13 cellular contexts compared by ENCODE assay signal in the genomic region with DNA sequence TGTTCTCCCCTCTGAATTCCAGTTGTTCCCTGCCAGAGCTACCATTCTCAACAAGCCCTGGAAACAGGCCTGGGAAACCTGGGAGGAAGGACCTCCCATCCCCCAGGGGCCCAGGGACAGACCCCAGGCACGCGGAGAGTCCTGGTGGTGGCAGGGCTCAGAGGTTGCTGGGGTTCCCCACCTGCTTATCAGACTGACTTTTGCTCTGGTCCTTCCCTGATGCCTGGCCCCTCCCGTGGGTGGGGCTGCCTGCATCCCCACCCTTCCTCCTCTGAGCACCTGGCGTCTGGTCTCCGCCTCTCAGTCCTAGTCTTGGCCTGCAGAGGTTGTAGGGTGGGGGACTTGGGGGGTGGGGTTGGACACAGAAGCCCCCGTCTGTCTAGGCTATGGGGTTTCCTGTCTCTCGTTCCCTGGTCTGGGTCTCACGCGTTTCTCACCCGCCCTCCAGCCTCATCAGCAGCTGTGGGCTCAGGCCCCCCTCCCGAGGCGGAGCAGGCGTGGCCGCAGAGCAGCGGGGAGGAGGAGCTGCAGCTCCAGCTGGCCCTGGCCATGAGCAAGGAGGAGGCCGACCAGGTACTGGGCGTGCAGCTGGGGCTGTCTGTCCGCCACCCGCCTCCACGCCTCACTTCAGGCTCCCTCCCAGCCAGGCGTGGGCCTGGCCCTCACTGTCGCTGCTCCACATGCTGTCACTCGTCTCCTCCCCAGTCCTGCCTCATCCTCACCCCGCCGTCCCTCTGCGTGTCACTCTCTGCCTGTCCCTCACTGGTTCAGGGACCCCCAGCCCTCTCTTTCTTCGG. TPM values are rescaled to one million over a fixed set of nuclear protein-coding genes. Genes with fewer than 3 reads are reported as not detected.
DNase-seq lines count a peak whose midpoint lies in the region; ATAC-seq, FAIRE-seq and TF ChIP-seq lines count a peak whose summit lies in the region.
"Had no signal": no experiment of that assay in that cellular context is flagged by ENCODE, and none has a peak within 500 bp of the region (broad histone marks: within the 10 kb centered on the region; RNA-seq: fewer than 3 reads in every experiment).

No MANE protein-coding gene starts in this region.

- CTCF ChIA-PET in GM12878 (lab: Yijun Ruan, JAX): no interaction called here

- POLR2A ChIA-PET in GM12878 (lab: Charles Lee): no interaction called here

- H3K27me3 ChIP-seq in BLaER1: no peaks in the 10 kb centered on the region
- H3K27me3 ChIP-seq in GM12878 (replicated peaks in 1 of 2; ENCODE audit: control insufficient read depth in 2 of 2, insufficient read depth in 2 of 2, low read length in 1 of 2): no peaks in the 10 kb centered on the region
- H3K27me3 ChIP-seq in muscle layer of duodenum (ENCODE audit: low read depth, low read length): no peaks in the 10 kb centered on the region

- H3K4me1 ChIP-seq in BLaER1 (peaks cover 36% of the 10 kb centered on the region), GM12878 (ENCODE audit: control insufficient read depth, insufficient read depth, low read length) (no peaks in the 10 kb centered on the region), muscle layer of duodenum (ENCODE audit: control insufficient read depth in 1 of 2, insufficient read depth in 2 of 2, low read length in 2 of 2) (peaks cover 0 to 5% of the 10 kb centered on the region in 2 donors)

- H3K36me3 ChIP-seq in BLaER1 (peaks cover 97% of the 10 kb centered on the region), GM12878 (ENCODE audit: control insufficient read depth in 2 of 2, insufficient read depth in 2 of 2, low read length in 1 of 2) (peaks cover 22 to 47% of the 10 kb centered on the region in 2 experiments), muscle layer of duodenum (ENCODE audit: control insufficient read depth in 1 of 2, insufficient read depth in 2 of 2, low read length in 2 of 2) (peaks cover 23 to 72% of the 10 kb centered on the region in 2 donors)

- BruUV-seq in GM12878 (replicated peaks; lab: Mats Ljungman, UMichigan): no TSS peak

- H3K4me2 ChIP-seq in BLaER1 (peak overlapping the region; percentile 70), GM12878 (ENCODE audit: control insufficient read depth, insufficient read depth) (no peak overlapping the region)

- peaks cover 3% of the 10 kb centered on the region for H3K79me2 ChIP-seq in GM12878 (ENCODE audit: control insufficient read depth, insufficient read depth, low read length)

- no peak for TF ChIP-seq POLR2A in GM12878 (IDR thresholded peaks at IDR 0.05; ENCODE audit: low read depth, low read length)

- intact Hi-C loops in GM12878 (cut with micrococcal nuclease; ENCODE audit: unreplicated experiment): no loop called here

- H3K4me3 ChIP-seq in BLaER1: no peak overlapping the region
- H3K4me3 ChIP-seq in GM12878: no peak overlapping the region
- H3K4me3 ChIP-seq in muscle layer of duodenum (ENCODE audit: low read depth in 1 of 2, low read length in 2 of 2): no peak overlapping the region

- WGBS in GM12878 (ENCODE audit: insufficient coverage, insufficient replicate concordance, low lambda C conversion rate, missing lambda C conversion rate): 72% methylated on average over 27 of the region's 27 CpGs

- no peak for TF ChIP-seq EP300 in GM12878 (IDR thresholded peaks at IDR 0.05; ENCODE audit: borderline replicate concordance in 1 of 2, control insufficient read depth in 1 of 2, low read depth in 2 of 2, low read length in 2 of 2)

- no peak for TF ChIP-seq CTCF in GM12878 (IDR thresholded peaks at IDR 0.05 in 2 of 3, conservative IDR thresholded peaks at IDR 0.05 in 1 of 3; ENCODE audit: control insufficient read depth in 2 of 3, extremely low read depth in 1 of 3, insufficient read depth in 1 of 3, low read depth in 3 of 3, low read length in 3 of 3)

- in situ Hi-C loops in GM12878 (cut with MboI): no loop called here

- peak; percentile 88 for DNase-seq in HT-29 (ENCODE audit: low spot score)
- DNase-seq in GM12878 (ENCODE audit: low read depth, low spot score): no peak
- no peak for DNase-seq in GOT3 (lab: John Stamatoyannopoulos, UW)
- DNase-seq in Kasumi-1 (lab: John Stamatoyannopoulos, UW): no peak
- DNase-seq in NCI-H345 treated with DMSO at 0.1 percent for 48 hours (lab: John Stamatoyannopoulos, UW; ENCODE audit: unreplicated experiment): no peak
- no peak for DNase-seq in NOMO-1 treated with DMSO at 0.1 percent for 48 hours (lab: John Stamatoyannopoulos, UW; ENCODE audit: unreplicated experiment)
- DNase-seq: activated naive CD8-positive, alpha-beta T cell treated with anti-CD3 and anti-CD28 coated beads for 36 hours; CD4-positive, alpha-beta memory T cell; NCI-H1105 treated with DMSO at 0.1 percent for 48 hours; SHP77; stimulated activated naive CD8-positive, alpha-beta T cell treated with anti-CD3 and anti-CD28 coated beads, Interleukin-15, Interleukin-2, amounts not matched to agents 100 U/mL and 50 U/mL, for 24 hours had no signal

- peak overlapping the region; percentile 38; the same call in 1 of the 2 replicates for H3K9ac ChIP-seq in BLaER1
- H3K9ac ChIP-seq in GM12878 (ENCODE audit: control insufficient read depth, insufficient read depth, low read length): no peak overlapping the region

- FAIRE-seq in GM12878 (lab: Jason Lieb, UNC): no peak

- RAD21 ChIA-PET in GM12878 (lab: Charles Lee; ENCODE audit: unreplicated experiment): no interaction called here

- no peak overlapping the region for H2AFZ ChIP-seq in GM12878 (ENCODE audit: control insufficient read depth, low read depth, low read length)

- H3K9me3 ChIP-seq in BLaER1 (no peaks in the 10 kb centered on the region), GM12878 (replicated peaks; ENCODE audit: control insufficient read depth, insufficient read depth, low read length) (no peaks in the 10 kb centered on the region), muscle layer of duodenum (ENCODE audit: control insufficient read depth in 1 of 2, low read length in 2 of 2) (no peaks in the 10 kb centered on the region)

- TF ChIP-seq RAD21 in GM12878 (IDR thresholded peaks at IDR 0.05; ENCODE audit: insufficient read depth, low read depth, low read length): no peak

- SMC1A ChIA-PET in GM12878 (lab: Charles Lee; ENCODE audit: uncharacterized antibody, unreplicated experiment): no interaction called here

- H4K20me1 ChIP-seq in BLaER1 (peaks cover 84% of the 10 kb centered on the region), GM12878 (ENCODE audit: control insufficient read depth, insufficient read depth) (peaks cover 9% of the 10 kb centered on the region)

- H3K27ac ChIP-seq in BLaER1 (peak overlapping the region; percentile 51), GM12878 (ENCODE audit: control insufficient read depth, insufficient read depth) (no peak overlapping the region), muscle layer of duodenum (ENCODE audit: low read length) (peak overlapping the region; percentile 8)

- peak; percentile 32 for ATAC-seq in GM12878
- ATAC-seq: stimulated activated naive CD8-positive, alpha-beta T cell treated with anti-CD3 and anti-CD28 coated beads, Interleukin-15, Interleukin-2, amounts not matched to agents 100 U/mL and 50 U/mL, for 24 hours had no signal

RNA-seq across cellular contexts. Expression of gene EPN1, which starts 13.6 kb away (rescaled TPM):
- total RNA-seq in HT-29 (2014; rRNA removed; shearing (Covaris generic)): 195 and 216 TPM in 2 replicates
- 21.7 and 25.6 TPM in 2 replicates for total RNA-seq in GM12878 (2013; cell fraction: nucleolus; rRNA removed)
- total RNA-seq in GM12878 (2014; rRNA removed) (7.7 and 12.0 TPM in 2 replicates), GM12878 (2014; rRNA removed; fragmentation: Illumina TruSeq; extraction: Trizol) (4.7 and 6.2 TPM in 2 replicates), GM12878 (2021) (79.8 and 88.5 TPM in 2 replicates)
- 7.1 TPM for polyA plus RNA-seq in GM12878 (2011; ENCODE audit: low read depth)
- polyA plus RNA-seq in GM12878 (2011; rRNA removed) (3.4 and 9.3 TPM in 2 replicates), GM12878 (2014; fragmentation: Illumina TruSeq; extraction: Trizol) (2.0 and 6.8 TPM in 2 replicates), GM12878 (2014; fragmentation: Nextera tagmentation; extraction: Ambion mirVana) (under 1 TPM; 0.11 to 0.16 TPM), GM12878 (2014; rRNA removed) (36.9 and 47.0 TPM in 2 replicates), GM12878 (2016; fragmentation: Nextera tagmentation; extraction: Ambion mirVana) (10 to 100 TPM; 21.8 to 22.1 TPM)
- polyA plus RNA-seq in GM12878 (2011; cell fraction: cytosol; rRNA removed): 18.3 and 23.2 TPM in 2 replicates
- 35.8 and 58.4 TPM in 2 replicates for polyA plus RNA-seq in GM12878 (2011; cell fraction: nucleus; rRNA removed)
- polyA plus RNA-seq in GM12878 (2012): 28.6 and 36.3 TPM in 2 replicates
- polyA minus RNA-seq in GM12878 (2011; rRNA and poly(A)+ RNA removed): 19.7 and 22.3 TPM in 2 replicates
- polyA minus RNA-seq in GM12878 (2011; cell fraction: cytosol; rRNA and poly(A)+ RNA removed): 18.9 and 25.0 TPM in 2 replicates
- polyA minus RNA-seq in GM12878 (2011; cell fraction: nucleus; rRNA and poly(A)+ RNA removed): 9.1 and 13.6 TPM in 2 replicates

RNA-seq across cellular contexts. Expression of gene U2AF2, which starts 33.8 kb away (rescaled TPM):
- 799 and 894 TPM in 2 replicates for total RNA-seq in HT-29 (2014; rRNA removed; shearing (Covaris generic))
- 46.0 and 50.9 TPM in 2 replicates for total RNA-seq in GM12878 (2013; cell fraction: nucleolus; rRNA removed)
- total RNA-seq in GM12878 (2014; rRNA removed) (204 and 228 TPM in 2 replicates), GM12878 (2014; rRNA removed; fragmentation: Illumina TruSeq; extraction: Trizol) (112 and 121 TPM in 2 replicates), GM12878 (2021) (308 and 338 TPM in 2 replicates)
- polyA plus RNA-seq in GM12878 (2011; ENCODE audit: low read depth): 59.4 TPM
- polyA plus RNA-seq in GM12878 (2011; rRNA removed) (54.9 and 140 TPM in 2 replicates), GM12878 (2014; fragmentation: Illumina TruSeq; extraction: Trizol) (50.9 and 141 TPM in 2 replicates), GM12878 (2014; fragmentation: Nextera tagmentation; extraction: Ambion mirVana) (1 to 10 TPM; 3.0 to 8.3 TPM), GM12878 (2014; rRNA removed) (284 and 360 TPM in 2 replicates), GM12878 (2016; fragmentation: Nextera tagmentation; extraction: Ambion mirVana) (10 to 100 TPM; 46.2 to 48.9 TPM)
- 239 and 270 TPM in 2 replicates for polyA plus RNA-seq in GM12878 (2011; cell fraction: cytosol; rRNA removed)
- 425 and 604 TPM in 2 replicates for polyA plus RNA-seq in GM12878 (2011; cell fraction: nucleus; rRNA removed)
- 148 and 173 TPM in 2 replicates for polyA plus RNA-seq in GM12878 (2012)
- polyA minus RNA-seq in GM12878 (2011; rRNA and poly(A)+ RNA removed): 61.6 and 111 TPM in 2 replicates
- polyA minus RNA-seq in GM12878 (2011; cell fraction: cytosol; rRNA and poly(A)+ RNA removed): 60.9 and 65.2 TPM in 2 replicates
- polyA minus RNA-seq in GM12878 (2011; cell fraction: nucleus; rRNA and poly(A)+ RNA removed): 63.1 and 102 TPM in 2 replicates

RNA-seq across cellular contexts. Expression of gene CCDC106, which starts 40.6 kb away (rescaled TPM):
- total RNA-seq in HT-29 (2014; rRNA removed; shearing (Covaris generic)): 9.7 and 11.4 TPM in 2 replicates
- 8.3 and 8.6 TPM in 2 replicates for total RNA-seq in GM12878 (2013; cell fraction: nucleolus; rRNA removed)
- 19.2 and 22.5 TPM in 2 replicates for total RNA-seq in GM12878 (2014; rRNA removed)
- total RNA-seq in GM12878 (2014; rRNA removed; fragmentation: Illumina TruSeq; extraction: Trizol): 11.9 and 12.7 TPM in 2 replicates
- 33.1 and 34.2 TPM in 2 replicates for total RNA-seq in GM12878 (2021)
- polyA plus RNA-seq in GM12878 (2011; ENCODE audit: low read depth): 5.6 TPM
- 7.8 and 16.4 TPM in 2 replicates for polyA plus RNA-seq in GM12878 (2011; rRNA removed)
- 17.5 and 27.2 TPM in 2 replicates for polyA plus RNA-seq in GM12878 (2011; cell fraction: cytosol; rRNA removed)
- polyA plus RNA-seq in GM12878 (2011; cell fraction: nucleus; rRNA removed): 38.1 and 48.1 TPM in 2 replicates
- 27.7 and 32.6 TPM in 2 replicates for polyA plus RNA-seq in GM12878 (2012)
- polyA plus RNA-seq in GM12878 (2014; fragmentation: Illumina TruSeq; extraction: Trizol): 7.7 and 19.2 TPM in 2 replicates
- under 1 TPM; 0.04 to 0.14 TPM for polyA plus RNA-seq in GM12878 (2014; fragmentation: Nextera tagmentation; extraction: Ambion mirVana)
- polyA plus RNA-seq in GM12878 (2014; rRNA removed): 35.9 and 39.9 TPM in 2 replicates
- 10 to 100 TPM; 20.4 to 25.7 TPM for polyA plus RNA-seq in GM12878 (2016; fragmentation: Nextera tagmentation; extraction: Ambion mirVana)
- polyA minus RNA-seq in GM12878 (2011; rRNA and poly(A)+ RNA removed): 3.4 and 7.2 TPM in 2 replicates
- polyA minus RNA-seq in GM12878 (2011; cell fraction: cytosol; rRNA and poly(A)+ RNA removed): 5.5 and 7.0 TPM in 2 replicates
- 6.4 and 14.4 TPM in 2 replicates for polyA minus RNA-seq in GM12878 (2011; cell fraction: nucleus; rRNA and poly(A)+ RNA removed)

RNA-seq across cellular contexts. Expression of gene ZNF581, which starts 45.2 kb away (rescaled TPM):
- total RNA-seq in HT-29 (2014; rRNA removed; shearing (Covaris generic)): 40.9 and 43.2 TPM in 2 replicates
- total RNA-seq in GM12878 (2013; cell fraction: nucleolus; rRNA removed): 5.3 and 7.2 TPM in 2 replicates
- total RNA-seq in GM12878 (2014; rRNA removed) (22.1 and 25.4 TPM in 2 replicates), GM12878 (2014; rRNA removed; fragmentation: Illumina TruSeq; extraction: Trizol) (14.0 and 14.1 TPM in 2 replicates), GM12878 (2021) (44.9 and 45.4 TPM in 2 replicates)
- polyA plus RNA-seq in GM12878 (2011; ENCODE audit: low read depth): 31.2 TPM
- polyA plus RNA-seq in GM12878 (2011; rRNA removed) (13.5 and 19.1 TPM in 2 replicates), GM12878 (2014; fragmentation: Illumina TruSeq; extraction: Trizol) (7.8 and 13.2 TPM in 2 replicates), GM12878 (2014; fragmentation: Nextera tagmentation; extraction: Ambion mirVana) (10 to 100 TPM in 1 of 2 experiments, 1 to 10 TPM in 1; 4.7 to 18.1 TPM), GM12878 (2014; rRNA removed) (39.6 and 45.3 TPM in 2 replicates), GM12878 (2016; fragmentation: Nextera tagmentation; extraction: Ambion mirVana) (10 to 100 TPM; 29.1 to 37.0 TPM)
- 27.8 and 34.4 TPM in 2 replicates for polyA plus RNA-seq in GM12878 (2011; cell fraction: cytosol; rRNA removed)
- 21.8 and 24.9 TPM in 2 replicates for polyA plus RNA-seq in GM12878 (2011; cell fraction: nucleus; rRNA removed)
- 43.7 and 58.1 TPM in 2 replicates for polyA plus RNA-seq in GM12878 (2012)
- 15.2 and 28.9 TPM in 2 replicates for polyA minus RNA-seq in GM12878 (2011; rRNA and poly(A)+ RNA removed)
- 11.5 and 15.8 TPM in 2 replicates for polyA minus RNA-seq in GM12878 (2011; cell fraction: cytosol; rRNA and poly(A)+ RNA removed)
- 6.0 and 9.0 TPM in 2 replicates for polyA minus RNA-seq in GM12878 (2011; cell fraction: nucleus; rRNA and poly(A)+ RNA removed)

RNA-seq across cellular contexts. Expression of gene ZNF580, which starts 47.8 kb away (rescaled TPM):
- 16.1 and 18.8 TPM in 2 replicates for total RNA-seq in HT-29 (2014; rRNA removed; shearing (Covaris generic))
- 16.2 and 23.0 TPM in 2 replicates for total RNA-seq in GM12878 (2013; cell fraction: nucleolus; rRNA removed)
- 9.4 and 12.2 TPM in 2 replicates for total RNA-seq in GM12878 (2014; rRNA removed)
- 4.7 and 5.7 TPM in 2 replicates for total RNA-seq in GM12878 (2014; rRNA removed; fragmentation: Illumina TruSeq; extraction: Trizol)
- 31.8 and 34.2 TPM in 2 replicates for total RNA-seq in GM12878 (2021)
- 12.4 TPM for polyA plus RNA-seq in GM12878 (2011; ENCODE audit: low read depth)
- 5.5 and 7.9 TPM in 2 replicates for polyA plus RNA-seq in GM12878 (2011; rRNA removed)
- polyA plus RNA-seq in GM12878 (2011; cell fraction: cytosol; rRNA removed): 9.7 and 13.8 TPM in 2 replicates
- 50.7 and 83.1 TPM in 2 replicates for polyA plus RNA-seq in GM12878 (2011; cell fraction: nucleus; rRNA removed)
- 33.1 and 35.3 TPM in 2 replicates for polyA plus RNA-seq in GM12878 (2012)
- polyA plus RNA-seq in GM12878 (2014; fragmentation: Illumina TruSeq; extraction: Trizol): 5.3 and 7.4 TPM in 2 replicates
- polyA plus RNA-seq in GM12878 (2014; fragmentation: Nextera tagmentation; extraction: Ambion mirVana): 1 to 10 TPM; 2.3 to 7.4 TPM
- 27.1 and 30.2 TPM in 2 replicates for polyA plus RNA-seq in GM12878 (2014; rRNA removed)
- 10 to 100 TPM; 24.7 to 25.3 TPM for polyA plus RNA-seq in GM12878 (2016; fragmentation: Nextera tagmentation; extraction: Ambion mirVana)
- 3.4 and 7.0 TPM in 2 replicates for polyA minus RNA-seq in GM12878 (2011; rRNA and poly(A)+ RNA removed)
- 5.5 and 8.0 TPM in 2 replicates for polyA minus RNA-seq in GM12878 (2011; cell fraction: cytosol; rRNA and poly(A)+ RNA removed)
- 8.2 and 17.3 TPM in 2 replicates for polyA minus RNA-seq in GM12878 (2011; cell fraction: nucleus; rRNA and poly(A)+ RNA removed)
